2 cellular contexts compared by ENCODE assay signal in genomic region chr7:116490351-116490750, GRCh38.
A peak's percentile ranks its signal among the peaks of the same experiment; 100 is the strongest.
TF ChIP-seq lines count a peak whose summit lies in the region.

No MANE protein-coding gene starts in this region.

TF ChIP-seq in IMR-90, 13 proteins besides CTCF, POLR2A, EP300 and RAD21:
- TF ChIP-seq RFX5 (IDR thresholded peaks at IDR 0.05; ENCODE audit: low read depth, low read length) (no peak), MAFK (IDR thresholded peaks at IDR 0.05; ENCODE audit: low read depth, low read length) (no peak), CHD1 (IDR thresholded peaks at IDR 0.05; ENCODE audit: low read depth, low read length) (no peak), RCOR1 (IDR thresholded peaks at IDR 0.05; ENCODE audit: insufficient replicate concordance, low read length) (no peak), MAZ (IDR thresholded peaks at IDR 0.05; ENCODE audit: borderline replicate concordance, low read depth, low read length) (no peak), BHLHE40 (IDR thresholded peaks at IDR 0.05; ENCODE audit: low read depth, low read length) (no peak), CEBPB (IDR thresholded peaks at IDR 0.05; ENCODE audit: low read depth, low read length) (no peak), NFE2L2 (IDR thresholded peaks at IDR 0.05; ENCODE audit: low read depth, low read length) (no peak), ELK1 (IDR thresholded peaks at IDR 0.05; ENCODE audit: borderline replicate concordance, low read depth, low read length) (no peak), MXI1 (IDR thresholded peaks at IDR 0.05; ENCODE audit: borderline replicate concordance, low read depth, low read length) (no peak), SMC3 (IDR thresholded peaks at IDR 0.05; ENCODE audit: low read depth, low read length) (no peak), FOS (IDR thresholded peaks at IDR 0.05; ENCODE audit: low read depth, low read length) (no peak)
- TF ChIP-seq, protein P1, sequence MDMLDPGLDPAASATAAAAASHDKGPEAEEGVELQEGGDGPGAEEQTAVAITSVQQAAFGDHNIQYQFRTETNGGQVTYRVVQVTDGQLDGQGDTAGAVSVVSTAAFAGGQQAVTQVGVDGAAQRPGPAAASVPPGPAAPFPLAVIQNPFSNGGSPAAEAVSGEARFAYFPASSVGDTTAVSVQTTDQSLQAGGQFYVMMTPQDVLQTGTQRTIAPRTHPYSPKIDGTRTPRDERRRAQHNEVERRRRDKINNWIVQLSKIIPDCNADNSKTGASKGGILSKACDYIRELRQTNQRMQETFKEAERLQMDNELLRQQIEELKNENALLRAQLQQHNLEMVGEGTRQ (IDR thresholded peaks at IDR 0.05; ENCODE audit: low read depth, low read length): no peak

TF ChIP-seq in K562, 482 proteins besides CTCF, POLR2A, EP300 and RAD21:
- no peak for TF ChIP-seq NELFE (IDR thresholded peaks at IDR 0.05; ENCODE audit: insufficient read depth, insufficient read length)
- no peak for TF ChIP-seq MAFG (tag; conservative IDR thresholded peaks at IDR 0.05)
- no peak for TF ChIP-seq MYC (IDR thresholded peaks at IDR 0.05; ENCODE audit: low read depth, low read length)
- no peak for TF ChIP-seq MYC (CRISPR knock-in tag; IDR thresholded peaks at IDR 0.05; ENCODE audit: borderline replicate concordance, low read depth)
- TF ChIP-seq POLR2H (tag; IDR thresholded peaks at IDR 0.05; ENCODE audit: low read depth): 0 out of 2 replicates have a peak, but pooled peaks have one; percentile 46
- TF ChIP-seq L3MBTL2 (IDR thresholded peaks at IDR 0.05): no peak
- TF ChIP-seq GATAD2B (IDR thresholded peaks at IDR 0.05; ENCODE audit: borderline replicate concordance): 0 out of 2 replicates have a peak, but pooled peaks have one; percentile 32
TF ChIP-seq in K562: peak in this region for 2.
